Comparison of ENCODE assay signal across 8 cellular contexts in genomic region chr2:231785822-231786176, GRCh38. TPM values are rescaled to one million over a fixed set of nuclear protein-coding genes. Genes with fewer than 3 reads are reported as not detected.
DNase-seq lines count a peak whose midpoint lies in the region; ATAC-seq and TF ChIP-seq lines count a peak whose summit lies in the region.

No MANE protein-coding gene starts in this region.

- intact Hi-C loops in psoas muscle (cut with DNase I): no loop called here

- H3K9ac ChIP-seq in NT2/D1 (ENCODE audit: insufficient read length, low read depth): peak overlapping the region; percentile 92

- no peaks in the 10 kb centered on the region for H3K27me3 ChIP-seq in NT2/D1 (ENCODE audit: insufficient read depth, insufficient read length)
- H3K27me3 ChIP-seq in psoas muscle (ENCODE audit: insufficient read depth in 3 of 3, low read length in 2 of 3): no peaks in the 10 kb centered on the region

- DNase-seq in NT2/D1 (ENCODE audit: low read depth, low spot score): no peak
- DNase-seq in epithelial cell of prostate (ENCODE audit: low read depth, low spot score): no peak
- DNase-seq in psoas muscle: no peak
- DNase-seq in NCI-H748 (lab: John Stamatoyannopoulos, UW; ENCODE audit: unreplicated experiment): no peak
- no peak for DNase-seq in hepatic stellate cell (ENCODE audit: low spot score)
- DNase-seq in stimulated activated naive CD4-positive, alpha-beta T cell treated with Interleukin-2 at 50 U/mL for 16 hours (lab: John Stamatoyannopoulos, UW): no peak
- DNase-seq in RKO (ENCODE audit: low spot score): no peak

- peak overlapping the region; percentile 47 for H3K27ac ChIP-seq in epithelial cell of prostate
- peak overlapping the region; percentile 82 for H3K27ac ChIP-seq in psoas muscle

- H3K4me1 ChIP-seq in NT2/D1 (ENCODE audit: insufficient read depth, insufficient read length) (peaks cover 2% of the 10 kb centered on the region), psoas muscle (peaks cover 40% of the 10 kb centered on the region)

- H3K9me3 ChIP-seq in NT2/D1 (ENCODE audit: insufficient read depth, low read length) (no peaks in the 10 kb centered on the region), psoas muscle (no peaks in the 10 kb centered on the region)

- no peak for TF ChIP-seq CTCF in psoas muscle (IDR thresholded peaks at IDR 0.05)

- H3K36me3 ChIP-seq in NT2/D1 (ENCODE audit: insufficient read depth, insufficient read length, low read length): peaks cover 28% of the 10 kb centered on the region
- H3K36me3 ChIP-seq in psoas muscle (ENCODE audit: insufficient read depth in 1 of 2, low read depth in 1 of 2): peaks cover 0 to 24% of the 10 kb centered on the region in 2 donors

- H3K4me3 ChIP-seq in NT2/D1 (ENCODE audit: insufficient read length, low read depth): peak overlapping the region; percentile 93
- H3K4me3 ChIP-seq in psoas muscle: peak overlapping the region; percentile 96

- ATAC-seq in GM18861 (IDR thresholded peaks at IDR 0.05; ENCODE audit: unreplicated experiment) (peak; percentile 3), psoas muscle (no peak)

- 36 to 40% (median 38%) methylated on average over 6 of the region's 6 CpGs for WGBS in psoas muscle, 3 donors

RNA-seq across cellular contexts. Expression of gene COPS7B, which starts 0.4 kb away (rescaled TPM):
- total RNA-seq in psoas muscle: 10 to 100 TPM; 16.5 to 27.8 (median 17.2) TPM
- polyA plus RNA-seq in psoas muscle: 10 to 100 TPM; 18.1 to 27.0 (median 21.7) TPM

RNA-seq across cellular contexts. Expression of gene PDE6D, which starts 4.7 kb away (rescaled TPM):
- 10 to 100 TPM in 2 of 4 donors, 1 to 10 TPM in 2; 8.7 to 13.8 (median 10.7) TPM for total RNA-seq in psoas muscle
- 10 to 100 TPM; 14.2 to 22.5 (median 21.1) TPM for polyA plus RNA-seq in psoas muscle
